Comparison of ENCODE assay signal across 19 cellular contexts in genomic region chr10:90777614-90778013, GRCh38.
A peak's percentile ranks its signal among the peaks of the same experiment; 100 is the strongest.
DNase-seq lines count a peak whose midpoint lies in the region; ATAC-seq, FAIRE-seq and TF ChIP-seq lines count a peak whose summit lies in the region.
"Had no signal": no experiment of that assay in that cellular context is flagged by ENCODE, and none has a peak within 500 bp of the region (broad histone marks: within the 10 kb centered on the region; RNA-seq: fewer than 3 reads in every experiment).

No MANE protein-coding gene starts in this region.

- 27% methylated on average over 1 of the region's 1 CpG for WGBS in right lobe of liver (ENCODE audit: insufficient coverage, low coverage, low lambda C conversion rate, missing lambda C conversion rate)

- FAIRE-seq in GM12892 (lab: Jason Lieb, UNC) = peak; percentile 54
- no peak for FAIRE-seq in kidney (lab: Jason Lieb, UNC)

- no peaks in the 10 kb centered on the region for H3K27me3 ChIP-seq in right lobe of liver
- H3K27me3 ChIP-seq: cardiac muscle cell, hepatocyte, uterus had no signal

- DNase-seq in GM12892 (ENCODE audit: insufficient read length) = no peak
- DNase-seq in NOMO-1 treated with DMSO at 0.1 percent for 48 hours (lab: John Stamatoyannopoulos, UW; ENCODE audit: unreplicated experiment) = peak; percentile 81
- DNase-seq in fibroblast of gingiva (ENCODE audit: low read depth) = peak; percentile 47
- DNase-seq in right lobe of liver = no peak
- no peak for DNase-seq in AML-193 (lab: John Stamatoyannopoulos, UW)
- DNase-seq in amniotic stem cell (lab: John Stamatoyannopoulos, UW) = no peak
- no peak for DNase-seq in kidney
- DNase-seq in occipital lobe (lab: John Stamatoyannopoulos, UW) = no peak
- DNase-seq: activated CD4-positive, alpha-beta T cell treated with anti-CD3 and anti-CD28 coated beads for 36 hours; activated CD8-positive, alpha-beta memory T cell treated with anti-CD3 and anti-CD28 coated beads, Interleukin-2, amount 10 ng/mL, durations not matched to agents 7 days and 5 days; activated naive CD8-positive, alpha-beta T cell treated with anti-CD3 and anti-CD28 coated beads, Interleukin-2, amount 50 U/mL, for 24 hours; HCEC 1CT; NCI-H526 treated with DMSO at 0.1 percent for 48 hours; PC-3; stimulated activated CD4-positive, alpha-beta T cell treated with anti-CD3 and anti-CD28 coated beads, Interleukin-2, amount 100 ng/mL, for 24 hours; uterus had no signal

- TF ChIP-seq POLR2A in GM12892 (IDR thresholded peaks at IDR 0.05; ENCODE audit: low read depth, low read length) = no peak
- TF ChIP-seq POLR2A in right lobe of liver (IDR thresholded peaks at IDR 0.05) = no peak

- no peaks in the 10 kb centered on the region for H3K4me1 ChIP-seq in right lobe of liver
- no peaks in the 10 kb centered on the region for H3K4me1 ChIP-seq in kidney (ENCODE audit: control insufficient read depth in 1 of 2, insufficient read depth in 1 of 2, low read depth in 1 of 2, low read length in 2 of 2)
- H3K4me1 ChIP-seq: uterus had no signal

- no peak for TF ChIP-seq CTCF in right lobe of liver (IDR thresholded peaks at IDR 0.05)
- no peak for TF ChIP-seq CTCF in kidney (IDR thresholded peaks at IDR 0.05; ENCODE audit: borderline replicate concordance, extremely low read depth, insufficient read depth)

- peak; percentile 13 to 60 (median 43) for ATAC-seq in right lobe of liver
- ATAC-seq: activated CD4-positive, alpha-beta T cell treated with anti-CD3 and anti-CD28 coated beads for 36 hours; activated CD8-positive, alpha-beta memory T cell treated with anti-CD3 and anti-CD28 coated beads, Interleukin-2, amount 10 ng/mL, durations not matched to agents 7 days and 5 days; activated naive CD8-positive, alpha-beta T cell treated with anti-CD3 and anti-CD28 coated beads, Interleukin-2, amount 50 U/mL, for 24 hours; PC-3 had no signal

- H3K4me3 ChIP-seq in right lobe of liver (no peak overlapping the region), kidney (ENCODE audit: low read length in 2 of 2) (no peak overlapping the region)
- H3K4me3 ChIP-seq: cardiac muscle cell, hepatocyte, SK-N-MC, uterus had no signal

- H3K9me3 ChIP-seq in right lobe of liver = no peaks in the 10 kb centered on the region
- H3K9me3 ChIP-seq in kidney (ENCODE audit: control insufficient read depth in 1 of 2, low read length in 2 of 2) = no peaks in the 10 kb centered on the region
- H3K9me3 ChIP-seq: uterus had no signal

- H3K9ac ChIP-seq in kidney (ENCODE audit: low read length in 2 of 2) = no peak overlapping the region

- intact Hi-C loops in right lobe of liver (cut with DNase I) (no loop called here), kidney (cut with DNase I) (no loop called here)

- H3K27ac ChIP-seq in right lobe of liver (no peak overlapping the region), kidney (ENCODE audit: low read depth in 2 of 2, low read length in 2 of 2) (no peak overlapping the region)
- H3K27ac ChIP-seq: cardiac muscle cell, hepatocyte, SK-N-MC, uterus had no signal

- no peaks in the 10 kb centered on the region for H3K36me3 ChIP-seq in right lobe of liver
- H3K36me3 ChIP-seq in kidney (ENCODE audit: control insufficient read depth in 1 of 2, insufficient read depth in 2 of 2, low read length in 2 of 2) = no peaks in the 10 kb centered on the region
- H3K36me3 ChIP-seq: cardiac muscle cell, uterus had no signal

Comparison
In these comparisons a context has a peak if more than half of its experiments do, and no peak if none do; other contexts are left out.
1. DNase-seq: peak in NOMO-1 treated with DMSO at 0.1 percent for 48 hours (single experiment) and fibroblast of gingiva (single experiment); none in GM12892 (single experiment), right lobe of liver (0 of 3), AML-193 (0 of 2), amniotic stem cell (single experiment), kidney (single experiment) and occipital lobe (single experiment).